Comparison of ENCODE assay signal across 9 cellular contexts in the genomic region with DNA sequence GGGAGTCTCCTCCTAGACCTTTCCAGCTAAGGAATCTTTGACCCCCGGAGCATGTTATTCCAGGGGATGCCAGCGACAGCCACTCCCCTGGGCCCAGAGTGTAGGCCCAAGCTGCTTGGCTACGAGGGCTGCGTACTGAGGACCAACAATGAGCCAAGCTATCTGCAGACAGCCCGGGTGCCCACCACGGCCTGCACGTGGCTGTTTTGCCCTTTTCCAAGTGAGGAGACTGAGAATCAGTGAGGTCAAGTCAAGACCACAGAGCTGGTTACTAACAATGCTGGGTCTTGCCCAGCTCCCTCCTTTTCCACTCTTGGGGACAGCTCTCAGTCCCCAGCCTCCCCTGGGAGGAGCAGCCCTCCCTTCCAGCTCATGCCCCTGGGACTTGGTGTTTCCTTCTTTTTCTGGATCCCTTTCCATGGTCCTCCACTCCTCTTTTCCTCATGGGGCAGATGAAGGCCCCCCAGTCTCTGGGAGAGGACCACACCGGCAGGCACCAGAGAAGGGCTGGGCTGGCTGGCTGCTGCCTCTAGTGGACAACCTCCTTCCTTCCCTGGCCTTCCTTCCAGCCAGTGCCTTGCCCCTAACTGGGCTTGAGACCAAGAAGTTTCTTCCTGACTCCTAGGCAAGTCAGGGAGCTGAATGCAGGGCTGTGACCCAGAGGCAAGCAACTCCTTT. TPM values are rescaled to one million over a fixed set of nuclear protein-coding genes. Genes with fewer than 3 reads are reported as not detected.
DNase-seq lines count a peak whose midpoint lies in the region; ATAC-seq and TF ChIP-seq lines count a peak whose summit lies in the region.
"Had no signal": no experiment of that assay in that cellular context is flagged by ENCODE, and none has a peak within 500 bp of the region (broad histone marks: within the 10 kb centered on the region; RNA-seq: fewer than 3 reads in every experiment).

No MANE protein-coding gene starts in this region.

- H3K36me3 ChIP-seq in NT2/D1 (ENCODE audit: insufficient read depth, insufficient read length, low read length) (no peaks in the 10 kb centered on the region), gastroesophageal sphincter (no peaks in the 10 kb centered on the region)

- DNase-seq in ELF-1 (ENCODE audit: low read depth, low spot score) = peak; percentile 59
- DNase-seq in NT2/D1 (ENCODE audit: low read depth, low spot score) = peak; percentile 23
- peak; percentile 15 for DNase-seq in pons (ENCODE audit: low spot score)
- no peak for DNase-seq in NK-92 treated with Interleukin-12 subunit alpha and Interleukin-12 subunit beta, amount 100 ng/mL, for 24 hours (lab: John Stamatoyannopoulos, UW)
- no peak for DNase-seq in activated CD8-positive, alpha-beta memory T cell treated with anti-CD3 and anti-CD28 coated beads, Interleukin-2, amount 10 ng/mL, durations not matched to agents 7 days and 5 days

- H3K27ac ChIP-seq in gastroesophageal sphincter = peak overlapping the region in 3 of 4 donors; percentile 63 to 64 (median 64)

- CTCF ChIA-PET in activated CD8-positive, alpha-beta memory T cell treated with anti-CD3 and anti-CD28 coated beads, Interleukin-2, amount 10 ng/mL, durations not matched to agents 7 days and 5 days (lab: Charles Lee) = interaction anchor here (1.6 kb wide), 1 partner anchor 11 kb away, joined by 3 read pairs; no protein-coding TSS in a partner anchor

- peak overlapping the region; percentile 46 for H3K4me3 ChIP-seq in NT2/D1 (ENCODE audit: insufficient read length, low read depth)
- peak overlapping the region in 1 of 2 donors; percentile 51 for H3K4me3 ChIP-seq in gastroesophageal sphincter

- peak overlapping the region; percentile 63 for H3K9ac ChIP-seq in NT2/D1 (ENCODE audit: insufficient read length, low read depth)

- TF ChIP-seq EP300 in gastroesophageal sphincter (IDR thresholded peaks at IDR 0.05) = no peak

- ATAC-seq in gastroesophageal sphincter = peak; percentile 61
- no peak for ATAC-seq in GM19463 (IDR thresholded peaks at IDR 0.05; ENCODE audit: unreplicated experiment)
- no peak for ATAC-seq in HG03025 (IDR thresholded peaks at IDR 0.05; ENCODE audit: low FRiP score, unreplicated experiment)
- no peak for ATAC-seq in activated CD8-positive, alpha-beta memory T cell treated with anti-CD3 and anti-CD28 coated beads, Interleukin-2, amount 10 ng/mL, durations not matched to agents 7 days and 5 days

- no peak for TF ChIP-seq POLR2A in gastroesophageal sphincter (IDR thresholded peaks at IDR 0.05)

- no peak overlapping the region for H3K4me3 Mint-ChIP-seq in activated CD8-positive, alpha-beta memory T cell treated with anti-CD3 and anti-CD28 coated beads, Interleukin-2, amount 10 ng/mL, durations not matched to agents 7 days and 5 days

- no peak overlapping the region for H3K27ac Mint-ChIP-seq in activated CD8-positive, alpha-beta memory T cell treated with anti-CD3 and anti-CD28 coated beads, Interleukin-2, amount 10 ng/mL, durations not matched to agents 7 days and 5 days
- H3K27ac Mint-ChIP-seq: IgD-negative memory B cell had no signal

- peaks cover 43% of the 10 kb centered on the region for H3K27me3 ChIP-seq in NT2/D1 (ENCODE audit: insufficient read depth, insufficient read length)
- H3K27me3 ChIP-seq in gastroesophageal sphincter = peaks cover 70% of the 10 kb centered on the region

- H3K4me1 Mint-ChIP-seq in activated CD8-positive, alpha-beta memory T cell treated with anti-CD3 and anti-CD28 coated beads, Interleukin-2, amount 10 ng/mL, durations not matched to agents 7 days and 5 days = peaks cover 10% of the 10 kb centered on the region

- peaks cover 68% of the 10 kb centered on the region for H3K27me3 Mint-ChIP-seq in activated CD8-positive, alpha-beta memory T cell treated with anti-CD3 and anti-CD28 coated beads, Interleukin-2, amount 10 ng/mL, durations not matched to agents 7 days and 5 days

- H3K4me1 ChIP-seq in NT2/D1 (ENCODE audit: insufficient read depth, insufficient read length) (peaks cover 8% of the 10 kb centered on the region), gastroesophageal sphincter (peaks cover 0 to 19% (median 0%) of the 10 kb centered on the region in 3 donors)

- peak in 2 of 4 experiments; percentile 25 to 44 for TF ChIP-seq CTCF in gastroesophageal sphincter (IDR thresholded peaks at IDR 0.05)

- H3K9me3 ChIP-seq in NT2/D1 (ENCODE audit: insufficient read depth, low read length) (no peaks in the 10 kb centered on the region), gastroesophageal sphincter (no peaks in the 10 kb centered on the region)

- H3K9me3 Mint-ChIP-seq in activated CD8-positive, alpha-beta memory T cell treated with anti-CD3 and anti-CD28 coated beads, Interleukin-2, amount 10 ng/mL, durations not matched to agents 7 days and 5 days (ENCODE audit: low read depth) = no peaks in the 10 kb centered on the region

- no CpG with 5 or more reads among the region's 8 CpGs for WGBS in gastroesophageal sphincter (ENCODE audit: low coverage in 1 of 2), 2 donors

- H3K36me3 Mint-ChIP-seq in activated CD8-positive, alpha-beta memory T cell treated with anti-CD3 and anti-CD28 coated beads, Interleukin-2, amount 10 ng/mL, durations not matched to agents 7 days and 5 days = peaks cover 2% of the 10 kb centered on the region

RNA-seq across cellular contexts. Expression of gene MALL, which starts 0.6 kb away (rescaled TPM):
- 10 to 100 TPM in 3 of 4 donors, 1 to 10 TPM in 1; 2.5 to 28.3 (median 14.8) TPM for total RNA-seq in gastroesophageal sphincter
- total RNA-seq in activated CD8-positive, alpha-beta memory T cell treated with anti-CD3 and anti-CD28 coated beads, Interleukin-2, amount 10 ng/mL, durations not matched to agents 7 days and 5 days = not detected

Comparison
In these comparisons a context has a peak if more than half of its experiments do, and no peak if none do; other contexts are left out.
1. DNase-seq: peak in ELF-1 (single experiment), NT2/D1 (single experiment) and pons (single experiment); none in NK-92 treated with Interleukin-12 subunit alpha and Interleukin-12 subunit beta, amount 100 ng/mL, for 24 hours (single experiment) and activated CD8-positive, alpha-beta memory T cell treated with anti-CD3 and anti-CD28 coated beads, Interleukin-2, amount 10 ng/mL, durations not matched to agents 7 days and 5 days (single experiment).